8 cellular contexts compared by ENCODE assay signal in the genomic region with DNA sequence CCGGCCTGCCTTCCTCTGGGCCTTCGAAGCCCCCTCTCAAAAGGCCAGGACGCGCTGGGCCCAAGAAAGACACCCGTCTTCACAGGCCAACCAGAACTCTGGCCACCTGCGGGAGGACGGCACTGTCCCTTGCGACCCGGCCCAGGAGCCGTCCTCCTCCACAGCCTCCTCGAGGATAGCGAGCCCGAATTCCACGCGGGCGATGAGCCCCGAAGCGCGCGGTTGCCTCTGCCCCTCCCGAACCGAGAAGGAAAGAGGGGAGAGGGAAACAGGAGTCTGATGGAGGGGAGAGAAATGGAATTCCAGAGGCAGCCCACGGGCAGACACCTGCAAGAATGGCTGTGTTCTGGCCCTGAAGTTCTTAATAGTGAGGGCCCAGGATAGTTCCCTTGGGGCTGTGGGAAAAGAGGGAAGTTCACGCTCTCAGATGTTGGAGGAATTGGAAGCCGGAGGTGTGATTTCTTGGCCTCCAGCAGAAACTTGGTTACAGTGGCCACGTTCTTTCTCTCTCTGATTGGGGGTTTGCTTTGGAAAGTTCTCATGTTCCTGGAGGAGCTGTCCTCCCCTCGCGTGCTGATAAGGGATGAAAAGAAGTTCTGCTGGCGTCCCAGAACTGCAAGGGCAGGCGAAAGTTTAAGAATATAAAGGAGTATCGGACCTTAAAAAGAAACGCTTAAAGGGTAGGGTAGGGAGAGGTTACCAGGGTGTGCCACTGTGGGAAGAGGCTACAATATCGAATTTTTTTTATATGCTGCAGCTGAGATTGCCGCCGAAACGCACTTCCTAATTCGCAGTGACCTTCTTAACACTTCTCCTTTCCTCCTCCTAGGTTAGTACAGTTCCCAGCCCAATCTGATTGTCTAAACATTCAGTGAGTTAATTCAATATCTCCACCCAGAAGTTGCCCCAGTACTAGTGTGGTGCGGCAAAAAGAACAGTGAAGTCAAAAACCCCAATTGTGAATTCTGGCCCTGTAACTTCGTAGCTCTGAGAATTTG. TPM values are rescaled to one million over a fixed set of nuclear protein-coding genes. Genes with fewer than 3 reads are reported as not detected.
DNase-seq lines count a peak whose midpoint lies in the region; ATAC-seq, FAIRE-seq and TF ChIP-seq lines count a peak whose summit lies in the region.

No MANE protein-coding gene starts in this region.

- no peak for TF ChIP-seq CTCF in colonic mucosa (IDR thresholded peaks at IDR 0.05)

- FAIRE-seq in GM19239 (lab: Jason Lieb, UNC), result no peak

- peak overlapping the region; percentile 46 for H3K4me3 Mint-ChIP-seq in stimulated activated naive CD8-positive, alpha-beta T cell treated with anti-CD3 and anti-CD28 coated beads, Interleukin-15, Interleukin-2, amounts not matched to agents 100 ng/mL and 50 ng/mL, for 24 hours

- no peaks in the 10 kb centered on the region for H3K36me3 ChIP-seq in colonic mucosa
- H3K36me3 ChIP-seq in mesenchymal stem cell (ENCODE audit: control insufficient read depth in 1 of 2, insufficient read depth in 2 of 2, low read depth in 1 of 2, low read length in 2 of 2), result no peaks in the 10 kb centered on the region
- no peaks in the 10 kb centered on the region for H3K36me3 ChIP-seq in aorta (ENCODE audit: control insufficient read depth in 1 of 2, insufficient read depth in 2 of 2, low read length in 1 of 2)

- H3K18ac ChIP-seq in mesenchymal stem cell (ENCODE audit: low read depth in 1 of 2, low read length in 2 of 2), result no peak overlapping the region

- H3K23ac ChIP-seq in mesenchymal stem cell (ENCODE audit: low read length in 2 of 2), result no peak overlapping the region

- no peak overlapping the region for H2BK5ac ChIP-seq in mesenchymal stem cell (ENCODE audit: low read depth, low read length, poor library complexity, severe bottlenecking)

- H3K4me3 ChIP-seq in colonic mucosa (peak overlapping the region; percentile 22), mesenchymal stem cell (ENCODE audit: insufficient read depth in 1 of 2, low read depth in 1 of 2, low read length in 2 of 2) (peak overlapping the region in 1 of 2 experiments; percentile 64), aorta (ENCODE audit: low read length in 2 of 2) (peak overlapping the region in 1 of 2 donors; percentile 46)

- 15% methylated on average over 39 of the region's 39 CpGs for WGBS in mesenchymal stem cell
- WGBS in aorta, 2 donors, result 6% methylated on average over 33 to 39 of the region's 39 CpGs

- H3K9me3 ChIP-seq in colonic mucosa (no peaks in the 10 kb centered on the region), mesenchymal stem cell (ENCODE audit: control insufficient read depth, low read length) (no peaks in the 10 kb centered on the region), aorta (ENCODE audit: control insufficient read depth, low read length) (no peaks in the 10 kb centered on the region)

- H2BK12ac ChIP-seq in mesenchymal stem cell (ENCODE audit: low read length in 2 of 2), result no peak overlapping the region

- H3K36me3 Mint-ChIP-seq in stimulated activated naive CD8-positive, alpha-beta T cell treated with anti-CD3 and anti-CD28 coated beads, Interleukin-15, Interleukin-2, amounts not matched to agents 100 ng/mL and 50 ng/mL, for 24 hours (ENCODE audit: low read depth), result no peaks in the 10 kb centered on the region

- no peak overlapping the region for H2BK15ac ChIP-seq in mesenchymal stem cell (ENCODE audit: low read depth, poor library complexity, severe bottlenecking)

- peaks cover 85% of the 10 kb centered on the region for H3K27me3 Mint-ChIP-seq in stimulated activated naive CD8-positive, alpha-beta T cell treated with anti-CD3 and anti-CD28 coated beads, Interleukin-15, Interleukin-2, amounts not matched to agents 100 ng/mL and 50 ng/mL, for 24 hours

- no peak overlapping the region for H3K4ac ChIP-seq in mesenchymal stem cell (ENCODE audit: low read depth in 1 of 2, low read length in 2 of 2)

- H3K14ac ChIP-seq in mesenchymal stem cell (ENCODE audit: low read length in 2 of 2), result no peak overlapping the region

- no peak overlapping the region for H2AK5ac ChIP-seq in mesenchymal stem cell (ENCODE audit: low read length, severe bottlenecking)

- H3K4me1 ChIP-seq in colonic mucosa, result peaks cover 4% of the 10 kb centered on the region
- H3K4me1 ChIP-seq in mesenchymal stem cell (ENCODE audit: control insufficient read depth, insufficient read depth, low read depth, low read length), result peaks cover 21% of the 10 kb centered on the region
- no peaks in the 10 kb centered on the region for H3K4me1 ChIP-seq in aorta (ENCODE audit: control insufficient read depth in 1 of 2, insufficient read depth in 2 of 2, low read length in 2 of 2)

- H3K9ac ChIP-seq in colonic mucosa (ENCODE audit: low read depth in 2 of 2, low read length in 2 of 2) (no peak overlapping the region), mesenchymal stem cell (ENCODE audit: low read length) (no peak overlapping the region)

- H3K4me1 Mint-ChIP-seq in stimulated activated naive CD8-positive, alpha-beta T cell treated with anti-CD3 and anti-CD28 coated beads, Interleukin-15, Interleukin-2, amounts not matched to agents 100 ng/mL and 50 ng/mL, for 24 hours (ENCODE audit: low read depth), result peaks cover 19% of the 10 kb centered on the region

- peaks cover 5% of the 10 kb centered on the region for H3K9me3 Mint-ChIP-seq in stimulated activated naive CD8-positive, alpha-beta T cell treated with anti-CD3 and anti-CD28 coated beads, Interleukin-15, Interleukin-2, amounts not matched to agents 100 ng/mL and 50 ng/mL, for 24 hours

- H3K27me3 ChIP-seq in colonic mucosa (peaks cover 42% of the 10 kb centered on the region), mesenchymal stem cell (ENCODE audit: control insufficient read depth in 1 of 2, insufficient read depth in 1 of 2, low read length in 2 of 2) (peaks cover 42 to 54% of the 10 kb centered on the region in 2 experiments), aorta (ENCODE audit: control insufficient read depth in 1 of 2, insufficient read depth in 2 of 2, low read length in 1 of 2) (no peaks in the 10 kb centered on the region)

- no peak overlapping the region for H4K91ac ChIP-seq in mesenchymal stem cell (ENCODE audit: low read length)

- intact Hi-C loops in colonic mucosa (cut with DNase I) (no loop called here), aorta (cut with DNase I) (no loop called here)

- no peak overlapping the region for H4K8ac ChIP-seq in mesenchymal stem cell (ENCODE audit: low read length)

- no peak overlapping the region for H3K27ac ChIP-seq in colonic mucosa
- no peak overlapping the region for H3K27ac ChIP-seq in mesenchymal stem cell (ENCODE audit: low read length, poor library complexity, severe bottlenecking)
- H3K27ac ChIP-seq in aorta (ENCODE audit: low read depth in 1 of 2, low read length in 2 of 2), result no peak overlapping the region

- no peaks in the 10 kb centered on the region for H3K79me1 ChIP-seq in mesenchymal stem cell (replicated peaks; ENCODE audit: low read length, poor library complexity, severe bottlenecking)

- H2AFZ ChIP-seq in mesenchymal stem cell (ENCODE audit: low read depth, low read length), result no peak overlapping the region

- H3K4me2 ChIP-seq in mesenchymal stem cell (ENCODE audit: low read length, poor library complexity, severe bottlenecking), result peak overlapping the region; percentile 75

- H3K27ac Mint-ChIP-seq in stimulated activated naive CD8-positive, alpha-beta T cell treated with anti-CD3 and anti-CD28 coated beads, Interleukin-15, Interleukin-2, amounts not matched to agents 100 ng/mL and 50 ng/mL, for 24 hours, result no peak overlapping the region

- ATAC-seq in stimulated activated naive CD8-positive, alpha-beta T cell treated with anti-CD3 and anti-CD28 coated beads, Interleukin-15, Interleukin-2, amounts not matched to agents 100 U/mL and 50 U/mL, for 24 hours, result no peak
- ATAC-seq in aorta (ENCODE audit: low FRiP score), result peak; percentile 36
- ATAC-seq in GM21381 (IDR thresholded peaks at IDR 0.05; ENCODE audit: unreplicated experiment), result no peak
- no peak for ATAC-seq in GM21526 (IDR thresholded peaks at IDR 0.05; ENCODE audit: low FRiP score, unreplicated experiment)

- no peak overlapping the region for H2BK120ac ChIP-seq in mesenchymal stem cell (ENCODE audit: low read depth, low read length)

- DNase-seq in stimulated activated naive CD8-positive, alpha-beta T cell treated with anti-CD3 and anti-CD28 coated beads, Interleukin-15, Interleukin-2, amounts not matched to agents 100 U/mL and 50 U/mL, for 24 hours, result no peak
- DNase-seq in colonic mucosa (no peak), mesenchymal stem cell (peak; percentile 34), aorta (peak in 1 of 2 donors; percentile 59), GM19239 (ENCODE audit: insufficient read length, low spot score) (no peak)

RNA-seq across cellular contexts. Expression of a gene that starts 5.8 kb away (rescaled TPM):
- total RNA-seq in colonic mucosa, result 1 to 10 TPM in 1 of 2 donors, under 1 TPM in 1; 0.17 to 5.4 TPM
- 0.12 TPM for polyA plus RNA-seq in mesenchymal stem cell (2013, experiment 1 of 2)
- polyA plus RNA-seq in mesenchymal stem cell (2013, experiment 2 of 2), result 0.10 TPM
- total RNA-seq in aorta, result 1 to 10 TPM; 1.0 to 1.1 TPM
- polyA plus RNA-seq in aorta, result 1 to 10 TPM in 1 of 2 donors, under 1 TPM in 1; 0.75 to 1.6 TPM
